Comparison of ENCODE assay signal across 9 cellular contexts in the genomic region with DNA sequence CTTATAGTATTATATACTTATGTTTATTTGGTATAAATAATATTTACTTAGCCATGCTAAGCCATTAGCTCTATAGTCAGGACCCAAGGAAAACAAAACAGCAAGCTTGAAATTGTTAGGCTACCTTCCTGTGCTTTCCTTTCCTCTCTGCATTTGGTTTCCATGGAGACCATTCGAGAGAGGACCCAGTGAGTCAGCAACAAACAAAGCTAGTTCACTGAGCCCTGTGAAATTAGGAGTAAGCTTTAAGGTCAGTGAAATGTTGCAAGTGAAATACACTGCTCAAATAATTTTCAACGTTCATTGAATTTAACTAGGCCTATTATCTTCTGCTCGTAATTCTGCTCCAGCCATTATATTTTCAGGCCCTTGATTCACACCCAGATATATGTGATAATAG. TPM values are rescaled to one million over a fixed set of nuclear protein-coding genes. Genes with fewer than 3 reads are reported as not detected.
DNase-seq lines count a peak whose midpoint lies in the region; ATAC-seq, FAIRE-seq and TF ChIP-seq lines count a peak whose summit lies in the region.
"Had no signal": no experiment of that assay in that cellular context is flagged by ENCODE, and none has a peak within 500 bp of the region (broad histone marks: within the 10 kb centered on the region; RNA-seq: fewer than 3 reads in every experiment).

No MANE protein-coding gene starts in this region.

- no peaks in the 10 kb centered on the region for H3K27me3 Mint-ChIP-seq in progenitor cell of endocrine pancreas

- no peaks in the 10 kb centered on the region for H3K79me2 ChIP-seq in OCI-LY7 (ENCODE audit: insufficient read depth, low read depth, low read length)

- no peaks in the 10 kb centered on the region; the same call in 1 of the 2 replicates for H4K20me1 ChIP-seq in OCI-LY7 (ENCODE audit: insufficient read depth, low read length)

- peaks cover 8% of the 10 kb centered on the region for H3K4me1 Mint-ChIP-seq in progenitor cell of endocrine pancreas (ENCODE audit: low read depth)
- H3K4me1 Mint-ChIP-seq: naive B cell had no signal

- no peak overlapping the region for H3K4me2 ChIP-seq in OCI-LY7 (ENCODE audit: low read length)

- POLR2A ChIA-PET in OCI-LY7 (lab: Charles Lee) = interaction anchor here (0.6 to 1.1 kb wide), 3 partner anchors 18 to 259 kb away, joined by 3 read pairs; no protein-coding TSS in a partner anchor

- intact Hi-C loops in OCI-LY7 (cut with micrococcal nuclease; ENCODE audit: unreplicated experiment) = no loop called here

- H3K4me3 ChIP-seq in epithelial cell of proximal tubule (ENCODE audit: low read depth, low read length) (no peak overlapping the region), OCI-LY7 (ENCODE audit: low read depth, low read length, poor library complexity, severe bottlenecking) (no peak overlapping the region), upper lobe of left lung (no peak overlapping the region)

- no peak overlapping the region for H3K4me3 Mint-ChIP-seq in progenitor cell of endocrine pancreas (ENCODE audit: low read depth)
- H3K4me3 Mint-ChIP-seq: naive B cell had no signal

- H3K4me1 ChIP-seq in OCI-LY7 (ENCODE audit: insufficient read depth, low read length, poor library complexity, severe bottlenecking) (no peaks in the 10 kb centered on the region), upper lobe of left lung (no peaks in the 10 kb centered on the region)

- H3K27ac Mint-ChIP-seq in progenitor cell of endocrine pancreas = peak overlapping the region; percentile 67
- H3K27ac Mint-ChIP-seq: naive B cell had no signal

- no TSS peak for BruUV-seq in OCI-LY7 (replicated peaks; lab: Mats Ljungman, UMichigan)

- no peak overlapping the region for H3K27ac ChIP-seq in OCI-LY7 (ENCODE audit: low read depth, low read length, poor library complexity, severe bottlenecking)
- H3K27ac ChIP-seq in upper lobe of left lung = no peak overlapping the region

- no peaks in the 10 kb centered on the region for H3K36me3 Mint-ChIP-seq in progenitor cell of endocrine pancreas (ENCODE audit: insufficient read depth)
- H3K36me3 Mint-ChIP-seq: naive B cell had no signal

- FAIRE-seq in H54 (lab: Jason Lieb, UNC) = no peak

- TF ChIP-seq EP300 in upper lobe of left lung (IDR thresholded peaks at IDR 0.05) = no peak

- H2AFZ ChIP-seq in OCI-LY7 (ENCODE audit: low read length) = no peak overlapping the region

- CTCF ChIA-PET in OCI-LY7 (lab: Charles Lee; ENCODE audit: unreplicated experiment) = no interaction called here

- TF ChIP-seq POLR2A in H54 (IDR thresholded peaks at IDR 0.05; ENCODE audit: low read depth, low read length) (no peak), upper lobe of left lung (IDR thresholded peaks at IDR 0.05) (no peak)

- no peak for TF ChIP-seq CTCF in epithelial cell of proximal tubule (conservative IDR thresholded peaks at IDR 0.05; ENCODE audit: low read depth, low read length)
- no peak for TF ChIP-seq CTCF in progenitor cell of endocrine pancreas (IDR thresholded peaks at IDR 0.05; ENCODE audit: unreplicated experiment)
- TF ChIP-seq CTCF in OCI-LY7 (conservative IDR thresholded peaks at IDR 0.05; ENCODE audit: low read length) = no peak
- no peak for TF ChIP-seq CTCF in upper lobe of left lung (IDR thresholded peaks at IDR 0.05)

- H3K9me3 ChIP-seq in OCI-LY7 (ENCODE audit: low read length) (no peaks in the 10 kb centered on the region), upper lobe of left lung (no peaks in the 10 kb centered on the region)

- peak; percentile 1 for DNase-seq in H54 (ENCODE audit: insufficient read length, low spot score)
- peak; percentile 82 for DNase-seq in NCI-H345 (lab: John Stamatoyannopoulos, UW)
- peak; percentile 46 for DNase-seq in epithelial cell of proximal tubule (ENCODE audit: low read depth)
- DNase-seq in progenitor cell of endocrine pancreas (ENCODE audit: low spot score, unreplicated experiment) = no peak
- no peak for DNase-seq in OCI-LY7 (ENCODE audit: low spot score)
- DNase-seq in upper lobe of left lung = no peak
- DNase-seq: naive B cell had no signal

- ATAC-seq in GM18517 (IDR thresholded peaks at IDR 0.05; ENCODE audit: unreplicated experiment) (no peak), upper lobe of left lung (ENCODE audit: low FRiP score in 2 of 2) (no peak), HG03095 (IDR thresholded peaks at IDR 0.05; ENCODE audit: unreplicated experiment) (no peak)

- H3K36me3 ChIP-seq in OCI-LY7 (ENCODE audit: insufficient read depth, low read length) = no peaks in the 10 kb centered on the region
- H3K36me3 ChIP-seq in upper lobe of left lung = no peaks in the 10 kb centered on the region

- H3K9me2 ChIP-seq in OCI-LY7 (ENCODE audit: insufficient read depth, low read length) = no peaks in the 10 kb centered on the region

- H3K9me3 Mint-ChIP-seq in progenitor cell of endocrine pancreas (ENCODE audit: low read depth) = peaks cover 7% of the 10 kb centered on the region

- H3K27me3 ChIP-seq in upper lobe of left lung = no peaks in the 10 kb centered on the region

- WGBS in upper lobe of left lung, 2 donors = 17 to 29% methylated on average over 3 of the region's 3 CpGs

RNA-seq across cellular contexts. Expression of a gene that starts 9.1 kb away (rescaled TPM):
- total RNA-seq in epithelial cell of proximal tubule = not detected in 2 replicates
- not detected in 2 replicates for total RNA-seq in progenitor cell of endocrine pancreas
- total RNA-seq in OCI-LY7 (2014; rRNA removed; shearing (Covaris generic)) = not detected in 2 replicates
- not detected in 2 replicates for total RNA-seq in OCI-LY7 (2022)
- not detected for total RNA-seq in upper lobe of left lung

RNA-seq across cellular contexts. Expression of a gene that starts 58.8 kb away (rescaled TPM):
- total RNA-seq in epithelial cell of proximal tubule = 12.1 and 13.1 TPM in 2 replicates
- total RNA-seq in progenitor cell of endocrine pancreas = 20.9 and 22.6 TPM in 2 replicates
- total RNA-seq in OCI-LY7 (2014; rRNA removed; shearing (Covaris generic)) = 0.38 and 0.44 TPM in 2 replicates
- 1.8 and 2.1 TPM in 2 replicates for total RNA-seq in OCI-LY7 (2022)
- 10 to 100 TPM; 16.4 to 39.0 (median 32.9) TPM for total RNA-seq in upper lobe of left lung

Comparison
In these comparisons a context has a peak if more than half of its experiments do, and no peak if none do; other contexts are left out.
1. DNase-seq: peak in H54 (single experiment), NCI-H345 (single experiment) and epithelial cell of proximal tubule (single experiment); none in progenitor cell of endocrine pancreas (single experiment), OCI-LY7 (single experiment) and upper lobe of left lung (0 of 2).